ENCODE assay signal across 16 cellular contexts in the genomic region with DNA sequence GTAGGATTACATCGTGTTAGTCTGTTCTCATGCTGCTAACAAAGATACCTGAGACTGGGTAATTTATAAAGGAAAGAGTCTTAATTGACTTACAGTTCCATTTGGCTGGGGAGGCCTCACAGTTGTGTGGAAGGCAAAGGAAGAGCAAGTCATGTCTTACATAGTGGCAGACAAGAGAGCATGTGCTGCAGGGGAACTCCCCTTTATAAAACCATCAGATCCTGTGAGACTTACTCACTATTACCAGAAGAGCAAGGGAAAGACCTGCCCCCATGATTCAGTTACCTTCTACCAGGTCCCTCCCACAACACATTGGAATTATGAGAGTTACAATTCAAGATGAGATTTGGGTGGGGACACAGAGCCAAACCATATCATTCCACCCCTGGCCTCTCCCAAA. TPM values are rescaled to one million over a fixed set of nuclear protein-coding genes. Genes with fewer than 3 reads are reported as not detected.
DNase-seq lines count a peak whose midpoint lies in the region; ATAC-seq and TF ChIP-seq lines count a peak whose summit lies in the region.
"Had no signal": no experiment of that assay in that cellular context is flagged by ENCODE, and none has a peak within 500 bp of the region (broad histone marks: within the 10 kb centered on the region; RNA-seq: fewer than 3 reads in every experiment).

No MANE protein-coding gene starts in this region.

- no peak for TF ChIP-seq CTCF in mammary epithelial cell (conservative IDR thresholded peaks at IDR 0.05 in 1 of 2, IDR thresholded peaks at IDR 0.05 in 1 of 2; ENCODE audit: extremely low read depth in 1 of 2, insufficient read depth in 1 of 2, low read depth in 1 of 2, low read length in 2 of 2)
- no peak for TF ChIP-seq CTCF in MCF 10A (IDR thresholded peaks at IDR 0.05; ENCODE audit: unreplicated experiment)
- no peak for TF ChIP-seq CTCF in nephron (IDR thresholded peaks at IDR 0.05; ENCODE audit: unreplicated experiment in 3 of 3)

- in situ Hi-C loops in mammary epithelial cell (cut with MboI; ENCODE audit: low sequenced_read_pairs in 2 of 2), result no loop called here

- H3K9ac ChIP-seq in mammary epithelial cell (ENCODE audit: insufficient read depth, low read length), result no peak overlapping the region
- H3K9ac ChIP-seq: parathyroid adenoma had no signal

- BruUV-seq in mammary epithelial cell (replicated peaks; lab: Mats Ljungman, UMichigan) (no TSS peak), MCF 10A (replicated peaks; lab: Mats Ljungman, UMichigan) (no TSS peak)

- DNase-seq in mammary epithelial cell (peak; percentile 43), MCF 10A (ENCODE audit: unreplicated experiment) (no peak)
- DNase-seq in stimulated activated naive CD8-positive, alpha-beta T cell treated with anti-CD3 and anti-CD28 coated beads, Interleukin-15, amount 100 ng/mL, for 72 hours, result peak in 1 of 2 donors; percentile 22
- DNase-seq: CD4-positive, alpha-beta memory T cell; dorsolateral prefrontal cortex; naive B cell; NCI-H526 treated with DMSO at 0.1 percent for 48 hours; SW 1271 had no signal

- peaks cover 13% of the 10 kb centered on the region for H3K36me3 Mint-ChIP-seq in MCF 10A (ENCODE audit: insufficient read depth, unreplicated experiment)
- H3K36me3 Mint-ChIP-seq in activated T-helper 17 cell treated with anti-CD3 and anti-CD28 coated beads, Interleukin-2, amount 50 U/mL, for 72 hours (ENCODE audit: low read depth), result peaks cover 73% of the 10 kb centered on the region
- peaks cover 13% of the 10 kb centered on the region for H3K36me3 Mint-ChIP-seq in nephron (ENCODE audit: low read depth)

- H3K9me3 ChIP-seq in mammary epithelial cell (replicated peaks; ENCODE audit: insufficient read depth, low read length), result no peaks in the 10 kb centered on the region
- H3K9me3 ChIP-seq: gastroesophageal sphincter had no signal

- H3K4me1 Mint-ChIP-seq in MCF 10A (ENCODE audit: insufficient read depth, unreplicated experiment), result peaks cover 26% of the 10 kb centered on the region
- peaks cover 42% of the 10 kb centered on the region for H3K4me1 Mint-ChIP-seq in activated T-helper 17 cell treated with anti-CD3 and anti-CD28 coated beads, Interleukin-2, amount 50 U/mL, for 72 hours
- peaks cover 13% of the 10 kb centered on the region for H3K4me1 Mint-ChIP-seq in nephron
- H3K4me1 Mint-ChIP-seq in stimulated activated naive CD8-positive, alpha-beta T cell treated with anti-CD3 and anti-CD28 coated beads, Interleukin-15, amount 100 ng/mL, for 72 hours, result peaks cover 69% of the 10 kb centered on the region

- CTCF ChIA-PET in mammary epithelial cell (lab: Charles Lee; ENCODE audit: low non-redundant PET), result no interaction called here
- CTCF ChIA-PET in MCF 10A (lab: Yijun Ruan, JAX), result interaction anchor here (0.7 to 1.1 kb wide), 3 partner anchors 12 to 602 kb away, joined by 3 to 5 read pairs (median 3); no protein-coding TSS in a partner anchor

- H3K27ac ChIP-seq in mammary epithelial cell (ENCODE audit: insufficient read depth, low read depth, low read length), result no peak overlapping the region
- H3K27ac ChIP-seq: cardiac muscle cell, dorsolateral prefrontal cortex, gastroesophageal sphincter, parathyroid adenoma had no signal

- H3K4me1 ChIP-seq in mammary epithelial cell (ENCODE audit: insufficient read depth, low read length), result peaks cover 9% of the 10 kb centered on the region

- no peak overlapping the region for H2AFZ ChIP-seq in mammary epithelial cell (ENCODE audit: low read depth, low read length)
- H2AFZ ChIP-seq: parathyroid adenoma had no signal

- H3K79me2 ChIP-seq in mammary epithelial cell (ENCODE audit: insufficient read depth, low read length), result peaks cover 52% of the 10 kb centered on the region

- H3K27me3 ChIP-seq in mammary epithelial cell (ENCODE audit: insufficient read depth, low read length), result no peaks in the 10 kb centered on the region
- H3K27me3 ChIP-seq: cardiac muscle cell, dorsolateral prefrontal cortex, gastroesophageal sphincter had no signal

- H3K36me3 ChIP-seq in mammary epithelial cell (ENCODE audit: insufficient read depth, low read length), result no peaks in the 10 kb centered on the region
- H3K36me3 ChIP-seq: cardiac muscle cell had no signal

- no peak overlapping the region for H3K4me3 ChIP-seq in mammary epithelial cell (replicated peaks in 1 of 3; ENCODE audit: insufficient read depth in 1 of 3, low read depth in 2 of 3, low read length in 3 of 3)
- H3K4me3 ChIP-seq: cardiac muscle cell, dorsolateral prefrontal cortex, gastroesophageal sphincter had no signal

- H3K27me3 Mint-ChIP-seq in MCF 10A (ENCODE audit: insufficient read depth, unreplicated experiment) (no peaks in the 10 kb centered on the region), nephron (ENCODE audit: low read depth) (no peaks in the 10 kb centered on the region)
- no peaks in the 10 kb centered on the region for H3K27me3 Mint-ChIP-seq in activated T-helper 17 cell treated with anti-CD3 and anti-CD28 coated beads, Interleukin-2, amount 50 U/mL, for 72 hours
- no peaks in the 10 kb centered on the region for H3K27me3 Mint-ChIP-seq in stimulated activated naive CD8-positive, alpha-beta T cell treated with anti-CD3 and anti-CD28 coated beads, Interleukin-15, amount 100 ng/mL, for 72 hours
- H3K27me3 Mint-ChIP-seq: CD4-positive, alpha-beta memory T cell; naive B cell had no signal

- no peak overlapping the region for H3K4me3 Mint-ChIP-seq in MCF 10A (ENCODE audit: unreplicated experiment)
- H3K4me3 Mint-ChIP-seq in activated T-helper 17 cell treated with anti-CD3 and anti-CD28 coated beads, Interleukin-2, amount 50 U/mL, for 72 hours, result peak overlapping the region; percentile 98
- peak overlapping the region in 2 of 3 experiments; percentile 15 to 52 for H3K4me3 Mint-ChIP-seq in nephron
- H3K4me3 Mint-ChIP-seq in stimulated activated naive CD8-positive, alpha-beta T cell treated with anti-CD3 and anti-CD28 coated beads, Interleukin-15, amount 100 ng/mL, for 72 hours, result peak overlapping the region in 1 of 2 donors; percentile 30
- H3K4me3 Mint-ChIP-seq: CD4-positive, alpha-beta memory T cell had no signal

- intact Hi-C loops in mammary epithelial cell (cut with micrococcal nuclease), result loop anchor here (5.0 kb wide), 1 partner anchor 1177 kb away; no protein-coding TSS in a partner anchor
- intact Hi-C loops in MCF 10A (cut with micrococcal nuclease), result no loop called here

- WGBS in mammary epithelial cell (ENCODE audit: low coverage, missing lambda C conversion rate), result 45% methylated on average over 1 of the region's 1 CpG

- peak; percentile 65 for ATAC-seq in activated T-helper 17 cell treated with anti-CD3 and anti-CD28 coated beads, Interleukin-2, amount 50 U/mL, for 72 hours (replicated peaks)
- ATAC-seq in stimulated activated naive CD8-positive, alpha-beta T cell treated with anti-CD3 and anti-CD28 coated beads, Interleukin-15, amount 100 ng/mL, for 72 hours, result peak; percentile 40
- ATAC-seq in HG03095 (IDR thresholded peaks at IDR 0.05; ENCODE audit: unreplicated experiment), result no peak
- no peak for ATAC-seq in GM21367 (IDR thresholded peaks at IDR 0.05; ENCODE audit: unreplicated experiment)
- ATAC-seq: gastroesophageal sphincter, Right ventricle myocardium inferior had no signal

- H3K9me3 Mint-ChIP-seq in MCF 10A (ENCODE audit: unreplicated experiment) (no peaks in the 10 kb centered on the region), nephron (no peaks in the 10 kb centered on the region)
- H3K9me3 Mint-ChIP-seq in activated T-helper 17 cell treated with anti-CD3 and anti-CD28 coated beads, Interleukin-2, amount 50 U/mL, for 72 hours, result no peaks in the 10 kb centered on the region
- peaks cover 11 to 14% of the 10 kb centered on the region in 2 donors for H3K9me3 Mint-ChIP-seq in stimulated activated naive CD8-positive, alpha-beta T cell treated with anti-CD3 and anti-CD28 coated beads, Interleukin-15, amount 100 ng/mL, for 72 hours
- H3K9me3 Mint-ChIP-seq: naive B cell had no signal

- no peak overlapping the region for H3K4me2 ChIP-seq in mammary epithelial cell (ENCODE audit: insufficient read depth, low read depth, low read length)

- dilution Hi-C loops in mammary epithelial cell (cut with HindIII; ENCODE audit: low sequenced_read_pairs), result no loop called here

- H3K27ac Mint-ChIP-seq in MCF 10A (ENCODE audit: low read depth, unreplicated experiment) (no peak overlapping the region), nephron (no peak overlapping the region)
- H3K27ac Mint-ChIP-seq in activated T-helper 17 cell treated with anti-CD3 and anti-CD28 coated beads, Interleukin-2, amount 50 U/mL, for 72 hours, result peak overlapping the region; percentile 74
- H3K27ac Mint-ChIP-seq in stimulated activated naive CD8-positive, alpha-beta T cell treated with anti-CD3 and anti-CD28 coated beads, Interleukin-15, amount 100 ng/mL, for 72 hours, result peak overlapping the region in 1 of 2 donors; percentile 85

- POLR2A ChIA-PET in MCF 10A (lab: Yijun Ruan, JAX), result interaction anchor here (0.6 kb wide), 1 partner anchor 25 kb away, joined by 3 read pairs; no protein-coding TSS in a partner anchor

- no peaks in the 10 kb centered on the region for H4K20me1 ChIP-seq in mammary epithelial cell (ENCODE audit: insufficient read depth, low read length)

RNA-seq across cellular contexts. Expression of a gene that starts 3.4 kb away (rescaled TPM):
- total RNA-seq in mammary epithelial cell, result 10 to 100 TPM; 20.3 to 25.8 TPM
- polyA plus RNA-seq in mammary epithelial cell, result 29.2 TPM
- polyA minus RNA-seq in mammary epithelial cell, result 5.9 TPM
- 23.3 and 24.8 TPM in 2 replicates for total RNA-seq in MCF 10A (2022)
- total RNA-seq in activated T-helper 17 cell treated with anti-CD3 and anti-CD28 coated beads, Interleukin-2, amount 50 U/mL, for 72 hours, result 10 to 100 TPM; 27.1 to 32.6 TPM

Comparison
In these comparisons a context has a peak if more than half of its experiments do, and no peak if none do; other contexts are left out.
1. ATAC-seq: peak in activated T-helper 17 cell treated with anti-CD3 and anti-CD28 coated beads, Interleukin-2, amount 50 U/mL, for 72 hours (single experiment) and stimulated activated naive CD8-positive, alpha-beta T cell treated with anti-CD3 and anti-CD28 coated beads, Interleukin-15, amount 100 ng/mL, for 72 hours (single experiment); none in HG03095 (single experiment) and GM21367 (single experiment).